10 cellular contexts compared by ENCODE assay signal in genomic region chr11:66956689-66957290, GRCh38. TPM values are rescaled to one million over a fixed set of nuclear protein-coding genes. Genes with fewer than 3 reads are reported as not detected.
DNase-seq lines count a peak whose midpoint lies in the region; ATAC-seq, FAIRE-seq and TF ChIP-seq lines count a peak whose summit lies in the region.
"Had no signal": no experiment of that assay in that cellular context is flagged by ENCODE, and none has a peak within 500 bp of the region (broad histone marks: within the 10 kb centered on the region; RNA-seq: fewer than 3 reads in every experiment).

No MANE protein-coding gene starts in this region.

- no peak for FAIRE-seq in GM19239 (lab: Jason Lieb, UNC)
- FAIRE-seq: TTC549 had no signal

- peak overlapping the region; percentile 81 for H3K27ac Mint-ChIP-seq in activated naive CD4-positive, alpha-beta T cell treated with anti-CD3 and anti-CD28 coated beads, Interleukin-2, amount 10 ng/mL, durations not matched to agents 7 days and 5 days
- H3K27ac Mint-ChIP-seq in activated naive CD8-positive, alpha-beta T cell treated with anti-CD3 and anti-CD28 coated beads, Interleukin-2, amount 10 ng/mL, durations not matched to agents 7 days and 5 days, result peak overlapping the region; percentile 56

- ATAC-seq in activated naive CD8-positive, alpha-beta T cell treated with anti-CD3 and anti-CD28 coated beads, Interleukin-2, amount 10 ng/mL, durations not matched to agents 7 days and 5 days (ENCODE audit: low read depth), result no peak

- no peaks in the 10 kb centered on the region for H3K9me3 Mint-ChIP-seq in activated naive CD4-positive, alpha-beta T cell treated with anti-CD3 and anti-CD28 coated beads, Interleukin-2, amount 10 ng/mL, durations not matched to agents 7 days and 5 days
- H3K9me3 Mint-ChIP-seq in activated naive CD8-positive, alpha-beta T cell treated with anti-CD3 and anti-CD28 coated beads, Interleukin-2, amount 10 ng/mL, durations not matched to agents 7 days and 5 days, result no peaks in the 10 kb centered on the region

- H3K4me1 Mint-ChIP-seq in activated naive CD4-positive, alpha-beta T cell treated with anti-CD3 and anti-CD28 coated beads, Interleukin-2, amount 10 ng/mL, durations not matched to agents 7 days and 5 days, result peaks cover 25% of the 10 kb centered on the region
- peaks cover 16% of the 10 kb centered on the region for H3K4me1 Mint-ChIP-seq in activated naive CD8-positive, alpha-beta T cell treated with anti-CD3 and anti-CD28 coated beads, Interleukin-2, amount 10 ng/mL, durations not matched to agents 7 days and 5 days

- no peaks in the 10 kb centered on the region for H3K27me3 ChIP-seq in tibial artery

- DNase-seq in activated naive CD4-positive, alpha-beta T cell treated with anti-CD3 and anti-CD28 coated beads, Interleukin-2, amount 10 ng/mL, durations not matched to agents 7 days and 5 days, result no peak
- no peak for DNase-seq in activated naive CD4-positive, alpha-beta T cell (lab: John Stamatoyannopoulos, UW)
- DNase-seq in activated naive CD8-positive, alpha-beta T cell treated with anti-CD3 and anti-CD28 coated beads, Interleukin-2, amount 10 ng/mL, durations not matched to agents 7 days and 5 days, result no peak
- DNase-seq in inferior parietal cortex (ENCODE audit: extremely low spot score) (peak; percentile 8), tibial artery (no peak), NCI-H748 (lab: John Stamatoyannopoulos, UW; ENCODE audit: unreplicated experiment) (no peak), GM19239 (ENCODE audit: insufficient read length, low spot score) (no peak)
- no peak for DNase-seq in effector CD4-positive, alpha-beta T cell

- H3K36me3 Mint-ChIP-seq in activated naive CD4-positive, alpha-beta T cell treated with anti-CD3 and anti-CD28 coated beads, Interleukin-2, amount 10 ng/mL, durations not matched to agents 7 days and 5 days, result no peaks in the 10 kb centered on the region
- H3K36me3 Mint-ChIP-seq in activated naive CD8-positive, alpha-beta T cell treated with anti-CD3 and anti-CD28 coated beads, Interleukin-2, amount 10 ng/mL, durations not matched to agents 7 days and 5 days, result no peaks in the 10 kb centered on the region

- TF ChIP-seq CTCF in tibial artery (IDR thresholded peaks at IDR 0.05), result no peak

- intact Hi-C loops in tibial artery (cut with DNase I; ENCODE audit: low total_unique reads), result loop anchor here (10.0 kb wide), 1 partner anchor 102 kb away; the partner anchor contains the start of gene LRFN4

- peak overlapping the region; percentile 90 for H3K4me3 Mint-ChIP-seq in activated naive CD4-positive, alpha-beta T cell treated with anti-CD3 and anti-CD28 coated beads, Interleukin-2, amount 10 ng/mL, durations not matched to agents 7 days and 5 days
- peak overlapping the region; percentile 71 for H3K4me3 Mint-ChIP-seq in activated naive CD8-positive, alpha-beta T cell treated with anti-CD3 and anti-CD28 coated beads, Interleukin-2, amount 10 ng/mL, durations not matched to agents 7 days and 5 days

- no peaks in the 10 kb centered on the region for H3K36me3 ChIP-seq in tibial artery

- H3K27ac ChIP-seq in tibial artery, result peak overlapping the region; percentile 74 to 81

- CTCF ChIA-PET in activated naive CD4-positive, alpha-beta T cell treated with anti-CD3 and anti-CD28 coated beads, Interleukin-2, amount 10 ng/mL, durations not matched to agents 7 days and 5 days (lab: Charles Lee), result no interaction called here

- H3K27me3 Mint-ChIP-seq in activated naive CD4-positive, alpha-beta T cell treated with anti-CD3 and anti-CD28 coated beads, Interleukin-2, amount 10 ng/mL, durations not matched to agents 7 days and 5 days, result peaks cover 20% of the 10 kb centered on the region
- H3K27me3 Mint-ChIP-seq in activated naive CD8-positive, alpha-beta T cell treated with anti-CD3 and anti-CD28 coated beads, Interleukin-2, amount 10 ng/mL, durations not matched to agents 7 days and 5 days, result peaks cover 6% of the 10 kb centered on the region

- H3K4me3 ChIP-seq in tibial artery, result no peak overlapping the region

- POLR2A ChIA-PET in activated naive CD8-positive, alpha-beta T cell treated with anti-CD3 and anti-CD28 coated beads, Interleukin-2, amount 10 ng/mL, durations not matched to agents 7 days and 5 days (lab: Charles Lee), result interaction anchor here (1.0 to 2.5 kb wide), 2 partner anchors 14 to 114 kb away, joined by 3 to 11 read pairs; partner anchors contain the start of gene RCE1

- H3K9me3 ChIP-seq in tibial artery, result no peaks in the 10 kb centered on the region

- peaks cover 0 to 27% (median 13%) of the 10 kb centered on the region in 4 donors for H3K4me1 ChIP-seq in tibial artery

RNA-seq across cellular contexts. Expression of gene PC, which starts 1.4 kb away (rescaled TPM):
- total RNA-seq in activated naive CD8-positive, alpha-beta T cell treated with anti-CD3 and anti-CD28 coated beads, Interleukin-2, amount 10 ng/mL, durations not matched to agents 7 days and 5 days, result 1 to 10 TPM; 8.2 to 9.0 TPM

RNA-seq across cellular contexts. Expression of gene C11orf86, which starts 18.3 kb away (rescaled TPM):
- not detected for total RNA-seq in activated naive CD8-positive, alpha-beta T cell treated with anti-CD3 and anti-CD28 coated beads, Interleukin-2, amount 10 ng/mL, durations not matched to agents 7 days and 5 days
- total RNA-seq: pulmonary artery endothelial cell had no signal
